Comparison of ENCODE assay signal across 8 cellular contexts in genomic region chr1:165129568-165130164, GRCh38.
DNase-seq lines count a peak whose midpoint lies in the region; ATAC-seq, FAIRE-seq and TF ChIP-seq lines count a peak whose summit lies in the region.

No MANE protein-coding gene starts in this region.

- no peak overlapping the region for H3K27ac Mint-ChIP-seq in activated T-helper 1 cell treated with anti-CD3 and anti-CD28 coated beads, Interleukin-12 subunit alpha, Interleukin-12 subunit beta, Interleukin-2, Interleukin-4 antibody, amounts not matched to agents 30 ng/mL and 10 ng/mL and 1 ng/mL, durations not matched to agents 14 hours and 24 hours and 36 hours

- H3K27me3 Mint-ChIP-seq in activated T-helper 1 cell treated with anti-CD3 and anti-CD28 coated beads, Interleukin-12 subunit alpha, Interleukin-12 subunit beta, Interleukin-2, Interleukin-4 antibody, amounts not matched to agents 30 ng/mL and 10 ng/mL and 1 ng/mL, durations not matched to agents 14 hours and 24 hours and 36 hours (ENCODE audit: insufficient read depth), result peaks cover 6% of the 10 kb centered on the region

- ATAC-seq in HG03442 (IDR thresholded peaks at IDR 0.05; ENCODE audit: unreplicated experiment) (peak; percentile 83), HG03135 (IDR thresholded peaks at IDR 0.05; ENCODE audit: unreplicated experiment) (no peak)

- DNase-seq in AG08396 (ENCODE audit: low spot score) (peak; percentile 33), GM12891 (ENCODE audit: insufficient read length, low spot score) (peak; percentile 18), NCI-H446 treated with DMSO at 0.1 percent for 48 hours (lab: John Stamatoyannopoulos, UW) (peak; percentile 40), hepatic stellate cell (ENCODE audit: low spot score) (peak; percentile 10)
- peak; percentile 10 for DNase-seq in activated T-helper 1 cell treated with anti-CD3 and anti-CD28 coated beads, Interleukin-12 subunit alpha, Interleukin-12 subunit beta, Interleukin-2, Interleukin-4 antibody, amounts not matched to agents 30 ng/mL and 10 ng/mL and 1 ng/mL, durations not matched to agents 14 hours and 24 hours and 36 hours (ENCODE audit: low spot score)
- peak; percentile 2 to 14 for DNase-seq in stimulated activated CD4-positive, alpha-beta T cell treated with anti-CD3 and anti-CD28 coated beads, Interleukin-15, amount 100 ng/mL, for 48 hours (ENCODE audit: low read depth in 2 of 2)

- H3K4me3 Mint-ChIP-seq in activated T-helper 1 cell treated with anti-CD3 and anti-CD28 coated beads, Interleukin-12 subunit alpha, Interleukin-12 subunit beta, Interleukin-2, Interleukin-4 antibody, amounts not matched to agents 30 ng/mL and 10 ng/mL and 1 ng/mL, durations not matched to agents 14 hours and 24 hours and 36 hours, result no peak overlapping the region

- H3K9me3 Mint-ChIP-seq in activated T-helper 1 cell treated with anti-CD3 and anti-CD28 coated beads, Interleukin-12 subunit alpha, Interleukin-12 subunit beta, Interleukin-2, Interleukin-4 antibody, amounts not matched to agents 30 ng/mL and 10 ng/mL and 1 ng/mL, durations not matched to agents 14 hours and 24 hours and 36 hours, result no peaks in the 10 kb centered on the region

- intact Hi-C loops in activated T-helper 1 cell treated with anti-CD3 and anti-CD28 coated beads, Interleukin-12 subunit alpha, Interleukin-12 subunit beta, Interleukin-2, Interleukin-4 antibody, amounts not matched to agents 30 ng/mL and 10 ng/mL and 1 ng/mL, durations not matched to agents 14 hours and 24 hours and 36 hours (cut with micrococcal nuclease), result no loop called here

- H3K4me1 Mint-ChIP-seq in activated T-helper 1 cell treated with anti-CD3 and anti-CD28 coated beads, Interleukin-12 subunit alpha, Interleukin-12 subunit beta, Interleukin-2, Interleukin-4 antibody, amounts not matched to agents 30 ng/mL and 10 ng/mL and 1 ng/mL, durations not matched to agents 14 hours and 24 hours and 36 hours (ENCODE audit: low read depth), result no peaks in the 10 kb centered on the region

- FAIRE-seq in GM12891 (lab: Jason Lieb, UNC), result peak; percentile 85

- no peak for TF ChIP-seq POLR2A in GM12891 (IDR thresholded peaks at IDR 0.05; ENCODE audit: low read depth, low read length)

- no peaks in the 10 kb centered on the region for H3K36me3 Mint-ChIP-seq in activated T-helper 1 cell treated with anti-CD3 and anti-CD28 coated beads, Interleukin-12 subunit alpha, Interleukin-12 subunit beta, Interleukin-2, Interleukin-4 antibody, amounts not matched to agents 30 ng/mL and 10 ng/mL and 1 ng/mL, durations not matched to agents 14 hours and 24 hours and 36 hours (ENCODE audit: low read depth)

TF ChIP-seq in GM12891, 5 proteins besides CTCF, POLR2A, EP300 and RAD21:
- TF ChIP-seq SPI1 (IDR thresholded peaks at IDR 0.05; ENCODE audit: low read depth, low read length), result no peak
- no peak for TF ChIP-seq POLR2AphosphoS5 (IDR thresholded peaks at IDR 0.05; ENCODE audit: low read depth, low read length)
- TF ChIP-seq PAX5 (IDR thresholded peaks at IDR 0.05; ENCODE audit: insufficient read depth, low read length, severe bottlenecking), result no peak
- TF ChIP-seq TAF1 (IDR thresholded peaks at IDR 0.05; ENCODE audit: low read depth, low read length), result no peak
- TF ChIP-seq POU2F2 (IDR thresholded peaks at IDR 0.05; ENCODE audit: low read depth, low read length), result no peak
